In genomic region chr11:119880873-119881272, GRCh38 we compare ENCODE assay signal across 26 cellular contexts.
"Had no signal": no experiment of that assay in that cellular context is flagged by ENCODE, and none has a peak within 500 bp of the region (broad histone marks: within the 10 kb centered on the region; RNA-seq: fewer than 3 reads in every experiment).

No MANE protein-coding gene starts in this region.

- H3K36me3 Mint-ChIP-seq: naive thymus-derived CD4-positive, alpha-beta T cell; neural progenitor cell; stimulated activated memory B cell treated with anti-CD40 and anti-IgM and Interleukin-4, amounts not matched to agents 10 μg/mL and 1 μg/mL and 100 μg/mL, for 72 hours; type B pancreatic cell had no signal

- H3K27ac ChIP-seq: neural progenitor cell, ovary, parathyroid adenoma, prostate gland, right lobe of liver, sigmoid colon, suprapubic skin, testis, tibial artery, vagina had no signal

- ATAC-seq: naive thymus-derived CD4-positive, alpha-beta T cell; right cardiac atrium; right lobe of liver; stimulated activated memory B cell treated with anti-CD40 and anti-IgM and Interleukin-4, amounts not matched to agents 10 μg/mL and 1 μg/mL and 100 μg/mL, for 72 hours; stimulated activated naive CD8-positive, alpha-beta T cell treated with anti-CD3 and anti-CD28 coated beads, Interleukin-15, amount 100 ng/mL, for 72 hours; stimulated activated naive CD8-positive, alpha-beta T cell treated with anti-CD3 and anti-CD28 coated beads, Interleukin-15, Interleukin-2, amounts not matched to agents 100 U/mL and 50 U/mL, for 24 hours had no signal

- H3K9me3 ChIP-seq: ovary, prostate gland, right lobe of liver, sigmoid colon, suprapubic skin, testis, tibial artery, transverse colon, vagina had no signal

- H3K4me3 Mint-ChIP-seq: naive thymus-derived CD4-positive, alpha-beta T cell; nephron; neural progenitor cell; stimulated activated memory B cell treated with anti-CD40 and anti-IgM and Interleukin-4, amounts not matched to agents 10 μg/mL and 1 μg/mL and 100 μg/mL, for 72 hours; stimulated activated naive CD8-positive, alpha-beta T cell treated with anti-CD3 and anti-CD28 coated beads, Interleukin-15, amount 100 ng/mL, for 72 hours; type B pancreatic cell had no signal

- H3K9me3 Mint-ChIP-seq: naive thymus-derived CD4-positive, alpha-beta T cell; nephron; stimulated activated naive CD8-positive, alpha-beta T cell treated with anti-CD3 and anti-CD28 coated beads, Interleukin-15, amount 100 ng/mL, for 72 hours; type B pancreatic cell had no signal

- H3K4me3 ChIP-seq: neural progenitor cell, ovary, prostate gland, right lobe of liver, sigmoid colon, suprapubic skin, testis, tibial artery, transverse colon, vagina had no signal

- H3K36me3 ChIP-seq: neural progenitor cell, ovary, prostate gland, right lobe of liver, sigmoid colon, suprapubic skin, tibial artery, transverse colon, vagina had no signal

- H3K27ac Mint-ChIP-seq: nephron; neural progenitor cell; stimulated activated memory B cell treated with anti-CD40 and anti-IgM and Interleukin-4, amounts not matched to agents 10 μg/mL and 1 μg/mL and 100 μg/mL, for 72 hours; type B pancreatic cell had no signal

- H3K4me1 ChIP-seq: parathyroid adenoma, prostate gland, right lobe of liver, sigmoid colon, testis had no signal

- H3K4me1 Mint-ChIP-seq: naive thymus-derived CD4-positive, alpha-beta T cell; nephron; stimulated activated memory B cell treated with anti-CD40 and anti-IgM and Interleukin-4, amounts not matched to agents 10 μg/mL and 1 μg/mL and 100 μg/mL, for 72 hours; stimulated activated naive CD8-positive, alpha-beta T cell treated with anti-CD3 and anti-CD28 coated beads, Interleukin-15, amount 100 ng/mL, for 72 hours had no signal

- DNase-seq: naive thymus-derived CD4-positive, alpha-beta T cell; occipital lobe; ovary; right cardiac atrium; right lobe of liver; sigmoid colon; stimulated activated CD4-positive, alpha-beta T cell treated with anti-CD3 and anti-CD28 coated beads, Interleukin-12 subunit alpha, Interleukin-12 subunit beta, amount 100 ng/mL, for 4 hours; stimulated activated CD4-positive, alpha-beta T cell treated with anti-CD3 and anti-CD28 coated beads, Interleukin-1b, Interleukin-23, amount 100 ng/mL, for 48 hours; stimulated activated CD4-positive, alpha-beta T cell treated with anti-CD3 and anti-CD28 coated beads, Interleukin-4, amount 100 ng/mL, for 1 hour; stimulated activated CD4-positive, alpha-beta T cell treated with anti-CD3 and anti-CD28 coated beads, Interleukin-4, amount 100 ng/mL, for 4 hours; stimulated activated CD8-positive, alpha-beta memory T cell treated with anti-CD3 and anti-CD28 coated beads, Interleukin-4, amount 100 ng/mL, for 48 hours; stimulated activated naive CD4-positive, alpha-beta T cell; stimulated activated naive CD8-positive, alpha-beta T cell treated with anti-CD3 and anti-CD28 coated beads, Interleukin-15, amount 100 ng/mL, for 72 hours; stimulated activated naive CD8-positive, alpha-beta T cell treated with anti-CD3 and anti-CD28 coated beads, Interleukin-15, Interleukin-2, amounts not matched to agents 100 U/mL and 50 U/mL, for 24 hours; substantia nigra; testis; tibial artery; transverse colon had no signal

- H3K27me3 ChIP-seq: neural progenitor cell, ovary, right lobe of liver, testis, transverse colon, vagina had no signal
